ENCODE assay signal across 1 cellular context in the genomic region with DNA sequence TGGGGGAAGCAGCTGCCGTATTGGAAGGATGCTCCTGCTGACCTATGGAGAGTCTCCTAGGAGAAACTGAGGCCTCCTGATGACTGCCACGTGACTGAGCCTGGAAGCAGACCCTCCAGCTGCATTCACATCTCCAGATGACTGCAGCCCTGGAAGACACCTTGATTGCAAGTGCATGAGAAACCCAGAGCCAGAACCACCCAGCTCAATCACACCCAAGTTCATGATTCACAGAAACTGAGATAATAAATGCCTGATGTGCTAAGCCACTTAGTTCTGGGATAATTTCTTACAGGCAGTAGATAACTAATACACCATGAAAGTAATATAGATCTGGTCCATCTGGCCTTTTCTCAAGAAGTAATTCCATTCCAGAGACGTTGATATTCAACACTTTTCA.
TF ChIP-seq lines count a peak whose summit lies in the region.

No MANE protein-coding gene starts in this region.

TF ChIP-seq in IMR-90, 13 proteins besides CTCF, POLR2A, EP300 and RAD21:
- no peak for TF ChIP-seq MAZ (IDR thresholded peaks at IDR 0.05; ENCODE audit: borderline replicate concordance, low read depth, low read length)
- no peak for TF ChIP-seq RCOR1 (IDR thresholded peaks at IDR 0.05; ENCODE audit: insufficient replicate concordance, low read length)
- TF ChIP-seq, protein P1, sequence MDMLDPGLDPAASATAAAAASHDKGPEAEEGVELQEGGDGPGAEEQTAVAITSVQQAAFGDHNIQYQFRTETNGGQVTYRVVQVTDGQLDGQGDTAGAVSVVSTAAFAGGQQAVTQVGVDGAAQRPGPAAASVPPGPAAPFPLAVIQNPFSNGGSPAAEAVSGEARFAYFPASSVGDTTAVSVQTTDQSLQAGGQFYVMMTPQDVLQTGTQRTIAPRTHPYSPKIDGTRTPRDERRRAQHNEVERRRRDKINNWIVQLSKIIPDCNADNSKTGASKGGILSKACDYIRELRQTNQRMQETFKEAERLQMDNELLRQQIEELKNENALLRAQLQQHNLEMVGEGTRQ (IDR thresholded peaks at IDR 0.05; ENCODE audit: low read depth, low read length): no peak
- TF ChIP-seq MXI1 (IDR thresholded peaks at IDR 0.05; ENCODE audit: borderline replicate concordance, low read depth, low read length): no peak
- TF ChIP-seq CHD1 (IDR thresholded peaks at IDR 0.05; ENCODE audit: low read depth, low read length): no peak
- TF ChIP-seq BHLHE40 (IDR thresholded peaks at IDR 0.05; ENCODE audit: low read depth, low read length): no peak
- TF ChIP-seq RFX5 (IDR thresholded peaks at IDR 0.05; ENCODE audit: low read depth, low read length): no peak
TF ChIP-seq in IMR-90: peak in this region for 0.
